In the genomic region with DNA sequence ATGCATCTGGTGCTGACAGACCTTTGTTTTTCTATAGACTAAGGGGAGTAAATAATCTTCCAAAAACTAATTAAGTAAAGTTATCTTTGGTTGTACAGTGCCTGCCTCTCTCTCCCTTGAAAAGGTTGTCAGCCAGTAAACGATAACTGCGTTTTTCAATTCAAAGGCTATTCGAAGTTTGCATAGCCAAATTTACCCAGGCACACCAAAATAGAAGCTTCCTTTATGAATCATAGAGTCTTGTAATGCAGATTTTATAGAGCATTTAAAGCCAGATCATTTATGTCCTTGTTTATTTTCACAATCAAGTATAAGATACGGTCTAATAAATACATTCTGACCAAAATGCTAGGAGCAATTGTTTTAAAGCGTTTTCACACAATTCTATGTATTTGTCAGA, we compare ENCODE assay signal across 26 cellular contexts. TPM values are rescaled to one million over a fixed set of nuclear protein-coding genes. Genes with fewer than 3 reads are reported as not detected.
"Had no signal": no experiment of that assay in that cellular context is flagged by ENCODE, and none has a peak within 500 bp of the region (broad histone marks: within the 10 kb centered on the region; RNA-seq: fewer than 3 reads in every experiment).

No MANE protein-coding gene starts in this region.

- H3K27ac ChIP-seq: colonic mucosa, hepatocyte, neutrophil, psoas muscle, right lobe of liver, spleen, thoracic aorta, transverse colon had no signal

- H3K9me3 Mint-ChIP-seq: stimulated activated memory B cell treated with anti-CD40 and anti-IgM and Interleukin-4, amounts not matched to agents 10 μg/mL and 1 μg/mL and 100 μg/mL, for 72 hours; stimulated activated naive CD8-positive, alpha-beta T cell treated with anti-CD3 and anti-CD28 coated beads, Interleukin-15, Interleukin-2, amounts not matched to agents 100 ng/mL and 50 ng/mL, for 24 hours had no signal

- H3K36me3 ChIP-seq: colonic mucosa, neutrophil, right lobe of liver, spleen, thoracic aorta, transverse colon had no signal

- H3K9me3 ChIP-seq: colonic mucosa, neutrophil, psoas muscle, right lobe of liver, spleen, thoracic aorta, transverse colon had no signal

- H3K79me2 ChIP-seq: hepatocyte had no signal

- H2AFZ ChIP-seq: hepatocyte had no signal

- H3K36me3 Mint-ChIP-seq: natural killer cell treated with Interleukin-12 subunit alpha and Interleukin-12 subunit beta and Interleukin-15 and Interleukin-18, amount 100 ng/mL, for 72 hours; stimulated activated memory B cell treated with anti-CD40 and anti-IgM and Interleukin-4, amounts not matched to agents 10 μg/mL and 1 μg/mL and 100 μg/mL, for 72 hours had no signal

- DNase-seq: colonic mucosa; dermis blood vessel endothelial cell; effector CD4-positive, alpha-beta T cell; foreskin melanocyte; left colon; left ventricle myocardium superior; mesenchymal stem cell; midbrain; psoas muscle; retina; right lobe of liver; spleen; stimulated activated CD4-positive, alpha-beta T cell treated with anti-CD3 and anti-CD28 coated beads, Interleukin-15, amount 100 ng/mL, for 24 hours; stimulated activated CD4-positive, alpha-beta T cell treated with anti-CD3 and anti-CD28 coated beads, Interleukin-1b, Interleukin-23, amount 100 ng/mL, for 48 hours; stimulated activated CD4-positive, alpha-beta T cell treated with anti-CD3 and anti-CD28 coated beads, Interleukin-4, amount 100 ng/mL, for 24 hours; transverse colon had no signal

- ATAC-seq: left colon; left ventricle myocardium superior; natural killer cell treated with Interleukin-12 subunit alpha and Interleukin-12 subunit beta and Interleukin-15 and Interleukin-18, amount 100 ng/mL, for 72 hours; psoas muscle; stimulated activated memory B cell treated with anti-CD40 and anti-IgM and Interleukin-4, amounts not matched to agents 10 μg/mL and 1 μg/mL and 100 μg/mL, for 72 hours had no signal

- H3K27me3 ChIP-seq: colonic mucosa, hepatocyte, neutrophil, right lobe of liver, spleen, transverse colon had no signal

- H3K4me3 Mint-ChIP-seq: natural killer cell treated with Interleukin-12 subunit alpha and Interleukin-12 subunit beta and Interleukin-15 and Interleukin-18, amount 100 ng/mL, for 72 hours; stimulated activated memory B cell treated with anti-CD40 and anti-IgM and Interleukin-4, amounts not matched to agents 10 μg/mL and 1 μg/mL and 100 μg/mL, for 72 hours; stimulated activated naive CD8-positive, alpha-beta T cell treated with anti-CD3 and anti-CD28 coated beads, Interleukin-15, Interleukin-2, amounts not matched to agents 100 ng/mL and 50 ng/mL, for 24 hours had no signal

- H3K4me1 ChIP-seq: colonic mucosa, psoas muscle, right lobe of liver, spleen, transverse colon had no signal

- H3K27ac Mint-ChIP-seq: natural killer cell treated with Interleukin-12 subunit alpha and Interleukin-12 subunit beta and Interleukin-15 and Interleukin-18, amount 100 ng/mL, for 72 hours; stimulated activated memory B cell treated with anti-CD40 and anti-IgM and Interleukin-4, amounts not matched to agents 10 μg/mL and 1 μg/mL and 100 μg/mL, for 72 hours; stimulated activated naive CD8-positive, alpha-beta T cell treated with anti-CD3 and anti-CD28 coated beads, Interleukin-15, Interleukin-2, amounts not matched to agents 100 ng/mL and 50 ng/mL, for 24 hours had no signal

- H3K4me2 ChIP-seq: hepatocyte had no signal

- H3K4me3 ChIP-seq: colonic mucosa, hepatocyte, lung, psoas muscle, right lobe of liver, spleen, thoracic aorta, transverse colon had no signal

RNA-seq across cellular contexts. Expression of a gene that starts 1.5 kb away (rescaled TPM):
- total RNA-seq: dermis blood vessel endothelial cell; hepatocyte; kidney epithelial cell; left colon; left ventricle myocardium superior; lung; natural killer cell treated with Interleukin-12 subunit alpha and Interleukin-12 subunit beta and Interleukin-15 and Interleukin-18, amount 100 ng/mL, for 72 hours; osteoblast; psoas muscle; right lobe of liver; spleen; thoracic aorta; transverse colon; ureter had no signal
